In genomic region chr2:127770973-127771735, GRCh38 we compare ENCODE assay signal across 14 cellular contexts. TPM values are rescaled to one million over a fixed set of nuclear protein-coding genes. Genes with fewer than 3 reads are reported as not detected.
A peak's percentile ranks its signal among the peaks of the same experiment; 100 is the strongest.
DNase-seq lines count a peak whose midpoint lies in the region; FAIRE-seq and TF ChIP-seq lines count a peak whose summit lies in the region.
"Had no signal": no experiment of that assay in that cellular context is flagged by ENCODE, and none has a peak within 500 bp of the region (broad histone marks: within the 10 kb centered on the region; RNA-seq: fewer than 3 reads in every experiment).

No MANE protein-coding gene starts in this region.

- FAIRE-seq in kidney (lab: Jason Lieb, UNC), result no peak
- FAIRE-seq: pancreas had no signal

- TF ChIP-seq CTCF in cardiac fibroblast (IDR thresholded peaks at IDR 0.05; ENCODE audit: low read depth, low read length), result no peak
- no peak for TF ChIP-seq CTCF in kidney (IDR thresholded peaks at IDR 0.05; ENCODE audit: borderline replicate concordance, extremely low read depth, insufficient read depth)

- H3K36me3 ChIP-seq in HAP-1 (replicated peaks) (peaks cover 35% of the 10 kb centered on the region), kidney (ENCODE audit: control insufficient read depth in 1 of 2, insufficient read depth in 2 of 2, low read length in 2 of 2) (peaks cover 0 to 14% of the 10 kb centered on the region in 2 donors)

- no peak overlapping the region for H3K9ac ChIP-seq in kidney (ENCODE audit: low read length in 2 of 2)

- H3K27me3 ChIP-seq in HAP-1 (ENCODE audit: low read depth), result no peaks in the 10 kb centered on the region
- H3K27me3 ChIP-seq: pancreas, Peyer's patch had no signal

- H3K4me1 ChIP-seq in HAP-1 (peaks cover 12% of the 10 kb centered on the region), kidney (ENCODE audit: control insufficient read depth in 1 of 2, insufficient read depth in 1 of 2, low read depth in 1 of 2, low read length in 2 of 2) (peaks cover 3 to 4% of the 10 kb centered on the region in 2 donors)
- H3K4me1 ChIP-seq: pancreas, Peyer's patch had no signal

- H3K9me3 ChIP-seq in HAP-1 (no peaks in the 10 kb centered on the region), kidney (ENCODE audit: control insufficient read depth in 1 of 2, low read length in 2 of 2) (no peaks in the 10 kb centered on the region)
- H3K9me3 ChIP-seq: pancreas, Peyer's patch had no signal

- intact Hi-C loops in kidney (cut with DNase I), result no loop called here

- peak; percentile 50 for DNase-seq in Daoy (ENCODE audit: low read depth)
- DNase-seq in NCI-H460 (ENCODE audit: extremely low read depth, low read depth), result peak; percentile 44
- DNase-seq in cardiac fibroblast (ENCODE audit: low read depth in 2 of 2), result peak; percentile 90 to 97
- DNase-seq in lung microvascular endothelial cell (ENCODE audit: low read depth in 2 of 2), result peak; percentile 37 to 90
- DNase-seq in NCI-H187 treated with DMSO at 0.1 percent for 48 hours (lab: John Stamatoyannopoulos, UW), result no peak
- no peak for DNase-seq in HAP-1 (ENCODE audit: low spot score in 2 of 2)
- no peak for DNase-seq in COLO668 (lab: John Stamatoyannopoulos, UW; ENCODE audit: unreplicated experiment)
- no peak for DNase-seq in kidney
- DNase-seq: activated CD4-positive, alpha-beta T cell treated with anti-CD3 and anti-CD28 coated beads, Interleukin-2, amount 50 U/mL, for 1 hour; central memory CD4-positive, alpha-beta T cell; DMS79 treated with DMSO at 0.1 percent for 48 hours; H9; pancreas; Peyer's patch had no signal

- no peak overlapping the region for H3K27ac ChIP-seq in kidney (ENCODE audit: low read depth in 2 of 2, low read length in 2 of 2)
- H3K27ac ChIP-seq: pancreas, Peyer's patch had no signal

- H3K4me3 ChIP-seq in cardiac fibroblast (replicated peaks in 1 of 2; ENCODE audit: low read depth in 2 of 2, low read length in 2 of 2) (no peak overlapping the region), HAP-1 (no peak overlapping the region), kidney (ENCODE audit: low read length in 2 of 2) (no peak overlapping the region)
- H3K4me3 ChIP-seq: pancreas, Peyer's patch had no signal

- in situ Hi-C loops in HAP-1 (cut with MboI; ENCODE audit: low sequenced_read_pairs), result no loop called here

RNA-seq across cellular contexts. Expression of gene WDR33, which starts 39.8 kb away (rescaled TPM):
- 21.9 and 26.0 TPM in 2 replicates for total RNA-seq in Daoy (2014; rRNA removed; shearing (Covaris generic))
- total RNA-seq in NCI-H460 (2014; rRNA removed; shearing (Covaris generic)), result 28.5 and 32.7 TPM in 2 replicates
- 20.9 and 29.7 TPM in 2 replicates for polyA plus RNA-seq in NCI-H460 (2014; cell fraction: nucleus; rRNA removed)
- total RNA-seq in lung microvascular endothelial cell (16.1 and 20.8 TPM in 2 replicates), kidney (60.2 TPM)
- 19.8 TPM for polyA plus RNA-seq in kidney (ENCODE audit: insufficient read depth, low read depth, low replicate concordance)

Comparison
In these comparisons a context has a peak if more than half of its experiments do, and no peak if none do; other contexts are left out.
1. DNase-seq: peak in Daoy (single experiment), NCI-H460 (single experiment), cardiac fibroblast (2 of 2) and lung microvascular endothelial cell (2 of 2); none in NCI-H187 treated with DMSO at 0.1 percent for 48 hours (single experiment), HAP-1 (0 of 2), COLO668 (single experiment) and kidney (single experiment).